9 cellular contexts compared by ENCODE assay signal in genomic region chr7:70092314-70093303, GRCh38.
DNase-seq lines count a peak whose midpoint lies in the region; ATAC-seq and TF ChIP-seq lines count a peak whose summit lies in the region.
"Had no signal": no experiment of that assay in that cellular context is flagged by ENCODE, and none has a peak within 500 bp of the region (broad histone marks: within the 10 kb centered on the region; RNA-seq: fewer than 3 reads in every experiment).

No MANE protein-coding gene starts in this region.

- no peaks in the 10 kb centered on the region for H3K9me2 ChIP-seq in OCI-LY7 (ENCODE audit: insufficient read depth, low read length)

- no peaks in the 10 kb centered on the region for H3K79me2 ChIP-seq in OCI-LY7 (ENCODE audit: insufficient read depth, low read depth, low read length)

- POLR2A ChIA-PET in OCI-LY7 (lab: Charles Lee) = interaction anchor here (0.6 to 1.4 kb wide), 5 partner anchors 10 to 183 kb away, joined by 3 to 7 read pairs (median 4); no protein-coding TSS in a partner anchor

- TF ChIP-seq POLR2A in transverse colon (IDR thresholded peaks at IDR 0.05) = no peak

- no peak overlapping the region for H3K27ac ChIP-seq in epithelial cell of prostate
- no peak overlapping the region for H3K27ac ChIP-seq in transverse colon
- no peak overlapping the region for H3K27ac ChIP-seq in OCI-LY7 (ENCODE audit: low read depth, low read length, poor library complexity, severe bottlenecking)

- ATAC-seq in GM19395 (IDR thresholded peaks at IDR 0.05; ENCODE audit: unreplicated experiment) = no peak
- ATAC-seq: activated CD8-positive, alpha-beta memory T cell treated with anti-CD3 and anti-CD28 coated beads, Interleukin-2, amount 10 ng/mL, durations not matched to agents 7 days and 5 days had no signal

- H2AFZ ChIP-seq in OCI-LY7 (ENCODE audit: low read length) = no peak overlapping the region

- no peak overlapping the region for H3K4me2 ChIP-seq in OCI-LY7 (ENCODE audit: low read length)

- 39 to 65% methylated on average over 5 to 14 of the region's 14 CpGs for WGBS in transverse colon (ENCODE audit: low coverage in 1 of 2), 2 donors

- CTCF ChIA-PET in OCI-LY7 (lab: Charles Lee; ENCODE audit: unreplicated experiment) = no interaction called here

- intact Hi-C loops in posterior cingulate gyrus (cut with DNase I) (no loop called here), transverse colon (cut with DNase I; ENCODE audit: low total_unique reads) (no loop called here), OCI-LY7 (cut with micrococcal nuclease; ENCODE audit: unreplicated experiment) (no loop called here)

- no TSS peak for BruUV-seq in OCI-LY7 (replicated peaks; lab: Mats Ljungman, UMichigan)

- in situ Hi-C loops in transverse colon (cut with MboI; ENCODE audit: low pct_ligation_motif_present in 1 of 4, low pct_unique_long_range_greater_than_20kb in 1 of 4, low sequenced_read_pairs in 3 of 4) = no loop called here

- H3K36me3 ChIP-seq in transverse colon (no peaks in the 10 kb centered on the region), OCI-LY7 (ENCODE audit: insufficient read depth, low read length) (no peaks in the 10 kb centered on the region)

- DNase-seq in EH (ENCODE audit: low read depth) = peak; percentile 18
- peak; percentile 59 for DNase-seq in NCI-H2227 (lab: John Stamatoyannopoulos, UW; ENCODE audit: unreplicated experiment)
- DNase-seq in epithelial cell of prostate (ENCODE audit: low read depth, low spot score) = peak; percentile 8
- peak in 8 of 10 donors; percentile 12 to 81 (median 28) for DNase-seq in posterior cingulate gyrus
- DNase-seq in transverse colon = no peak
- no peak for DNase-seq in activated naive CD4-positive, alpha-beta T cell treated with anti-CD3 and anti-CD28 coated beads, Interleukin-2, amount 50 U/mL, for 16 hours
- DNase-seq in OCI-LY7 (ENCODE audit: low spot score) = no peak
- DNase-seq: activated CD8-positive, alpha-beta memory T cell treated with anti-CD3 and anti-CD28 coated beads, Interleukin-2, amount 10 ng/mL, durations not matched to agents 7 days and 5 days had no signal

- TF ChIP-seq EP300 in transverse colon (IDR thresholded peaks at IDR 0.05; ENCODE audit: low read depth) = no peak

- H4K20me1 ChIP-seq in OCI-LY7 (ENCODE audit: insufficient read depth, low read length) = 0 out of 2 replicates have a peak, but pooled peaks cover 4% of the 10 kb centered on the region

- H3K9me3 ChIP-seq in transverse colon (no peaks in the 10 kb centered on the region), OCI-LY7 (ENCODE audit: low read length) (no peaks in the 10 kb centered on the region)

- H3K4me1 ChIP-seq in transverse colon (peaks cover 0 to 11% (median 2%) of the 10 kb centered on the region in 4 donors), OCI-LY7 (ENCODE audit: insufficient read depth, low read length, poor library complexity, severe bottlenecking) (no peaks in the 10 kb centered on the region)

- TF ChIP-seq CTCF in transverse colon (IDR thresholded peaks at IDR 0.05) (no peak), OCI-LY7 (conservative IDR thresholded peaks at IDR 0.05; ENCODE audit: low read length) (no peak)

- H3K4me3 ChIP-seq in transverse colon = no peak overlapping the region
- no peak overlapping the region for H3K4me3 ChIP-seq in OCI-LY7 (ENCODE audit: low read depth, low read length, poor library complexity, severe bottlenecking)

- H3K27me3 ChIP-seq in transverse colon = no peaks in the 10 kb centered on the region

Comparison
In these comparisons a context has a peak if more than half of its experiments do, and no peak if none do; other contexts are left out.
1. DNase-seq: peak in EH (single experiment), NCI-H2227 (single experiment), epithelial cell of prostate (single experiment) and posterior cingulate gyrus (8 of 10); none in transverse colon (single experiment), activated naive CD4-positive, alpha-beta T cell treated with anti-CD3 and anti-CD28 coated beads, Interleukin-2, amount 50 U/mL, for 16 hours (single experiment) and OCI-LY7 (single experiment).